8 cellular contexts compared by ENCODE assay signal in genomic region chr6:136791296-136792065, GRCh38. TPM values are rescaled to one million over a fixed set of nuclear protein-coding genes. Genes with fewer than 3 reads are reported as not detected.
DNase-seq lines count a peak whose midpoint lies in the region; ATAC-seq and TF ChIP-seq lines count a peak whose summit lies in the region.

No MANE protein-coding gene starts in this region.

- peak overlapping the region; percentile 83 for H3K4me3 ChIP-seq in HUES6 (ENCODE audit: low read depth, low read length)
- H3K4me3 ChIP-seq in right atrium auricular region: peak overlapping the region; percentile 68 to 92

- TF ChIP-seq CTCF in right atrium auricular region (IDR thresholded peaks at IDR 0.05): no peak

- peaks cover 49% of the 10 kb centered on the region for H3K27me3 ChIP-seq in HUES6 (ENCODE audit: control insufficient read depth, insufficient read depth, low read length)
- H3K27me3 ChIP-seq in right atrium auricular region: no peaks in the 10 kb centered on the region

- no peak overlapping the region for H3K27ac ChIP-seq in HUES6 (ENCODE audit: low read depth, low read length)
- peak overlapping the region; percentile 17 for H3K27ac ChIP-seq in adipose tissue (ENCODE audit: low read depth, low read length)
- H3K27ac ChIP-seq in right atrium auricular region: peak overlapping the region; percentile 87 to 91

- H3K9ac ChIP-seq in HUES6 (ENCODE audit: low read length): no peak overlapping the region

- H3K36me3 ChIP-seq in HUES6 (ENCODE audit: control insufficient read depth, insufficient read depth, low read length) (no peaks in the 10 kb centered on the region), right atrium auricular region (no peaks in the 10 kb centered on the region)

- DNase-seq in DMS79 treated with DMSO at 0.1 percent for 48 hours (lab: John Stamatoyannopoulos, UW): peak; percentile 40
- DNase-seq in SKM-1 treated with dmso at 0.1 percent for 144 hours (lab: John Stamatoyannopoulos, UW; ENCODE audit: unreplicated experiment): peak; percentile 77
- peak; percentile 87 for DNase-seq in right atrium auricular region (ENCODE audit: low spot score)
- peak; percentile 54 for DNase-seq in putamen (ENCODE audit: low spot score)
- DNase-seq in epidermal melanocyte (ENCODE audit: insufficient read length, low spot score): no peak

- H3K9me3 ChIP-seq in HUES6 (ENCODE audit: control insufficient read depth, insufficient read depth, low read depth, low read length) (no peaks in the 10 kb centered on the region), right atrium auricular region (no peaks in the 10 kb centered on the region)

- peak; percentile 43 for ATAC-seq in GM21447 (IDR thresholded peaks at IDR 0.05; ENCODE audit: unreplicated experiment)

- WGBS in adipose tissue, 3 donors: 0 to 1% (median 1%) methylated on average over 55 to 60 of the region's 60 CpGs

- 0 out of 2 replicates have a peak, but pooled peaks cover 7% of the 10 kb centered on the region for H3K4me1 ChIP-seq in HUES6 (ENCODE audit: control insufficient read depth, insufficient read depth, low read length)
- peaks cover 0 to 13% of the 10 kb centered on the region in 2 donors for H3K4me1 ChIP-seq in right atrium auricular region

RNA-seq across cellular contexts. Expression of gene MAP3K5, which starts 0.8 kb away (rescaled TPM):
- 10 to 100 TPM; 12.3 to 22.4 (median 18.8) TPM for polyA plus RNA-seq in adipose tissue
- 10 to 100 TPM in 1 of 2 donors, 1 to 10 TPM in 1; 6.7 to 11.9 TPM for total RNA-seq in right atrium auricular region

RNA-seq across cellular contexts. Expression of gene PEX7, which starts 30.9 kb away (rescaled TPM):
- polyA plus RNA-seq in adipose tissue: 1 to 10 TPM; 4.2 to 7.7 (median 6.3) TPM
- 10 to 100 TPM in 1 of 2 donors, 1 to 10 TPM in 1; 7.2 to 14.5 TPM for total RNA-seq in right atrium auricular region
